16 cellular contexts compared by ENCODE assay signal in the genomic region with DNA sequence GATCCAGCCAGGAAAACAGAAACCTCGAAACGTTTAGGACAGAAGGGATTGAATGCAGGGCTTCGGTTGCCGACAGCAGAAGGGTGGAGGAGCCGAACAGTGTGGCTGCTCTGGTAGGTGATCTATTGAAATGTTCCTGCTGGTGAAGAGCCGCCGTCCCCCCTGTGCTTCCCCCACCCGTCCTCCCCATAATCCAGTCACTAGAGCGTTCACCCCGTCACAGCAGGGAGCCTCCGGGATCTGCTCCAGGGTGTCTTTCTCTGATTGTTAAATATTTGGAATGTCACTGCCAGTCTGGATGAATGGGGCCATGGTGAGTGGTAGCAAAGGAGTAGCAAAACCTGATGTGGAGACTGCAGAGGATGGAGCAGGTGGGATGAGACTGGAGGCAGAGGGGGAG.
DNase-seq lines count a peak whose midpoint lies in the region; ATAC-seq lines count a peak whose summit lies in the region.
"Had no signal": no experiment of that assay in that cellular context is flagged by ENCODE, and none has a peak within 500 bp of the region (broad histone marks: within the 10 kb centered on the region; RNA-seq: fewer than 3 reads in every experiment).

No MANE protein-coding gene starts in this region.

- peak overlapping the region; percentile 53 for H3K4me3 ChIP-seq in SK-N-MC

- DNase-seq in NCI-H524 (lab: John Stamatoyannopoulos, UW) (peak; percentile 20 to 34), NCI-H524 treated with DMSO at 0.1 percent for 48 hours (lab: John Stamatoyannopoulos, UW) (no peak), NCI-H146 (lab: John Stamatoyannopoulos, UW) (peak; percentile 75), SK-N-MC (ENCODE audit: low read depth, low spot score) (no peak), sciatic nerve (ENCODE audit: low spot score) (peak; percentile 9), NCI-H2107 treated with DMSO at 0.1 percent for 48 hours (lab: John Stamatoyannopoulos, UW; ENCODE audit: unreplicated experiment) (no peak), NCI-H1436 treated with DMSO at 0.1 percent for 48 hours (lab: John Stamatoyannopoulos, UW) (no peak)
- DNase-seq: HFFc6, KBM-7, NCI-H2171, NCI-H526 treated with DMSO at 0.1 percent for 48 hours, SK-N-SH had no signal

- peak overlapping the region; percentile 22 for H3K9ac ChIP-seq in SK-N-MC (ENCODE audit: insufficient read length)
- H3K9ac ChIP-seq: SK-N-SH had no signal

- peak overlapping the region; percentile 85 for H3K27ac ChIP-seq in SK-N-MC
- H3K27ac ChIP-seq: HL-60 had no signal

- intact Hi-C loops in sciatic nerve (cut with DNase I): no loop called here

- no peaks in the 10 kb centered on the region for H3K9me3 ChIP-seq in SK-N-MC (ENCODE audit: low read depth, low read length)
- H3K9me3 ChIP-seq: SK-N-SH had no signal

- ATAC-seq in sciatic nerve (no peak), HG02884 (IDR thresholded peaks at IDR 0.05; ENCODE audit: unreplicated experiment) (no peak)
- ATAC-seq: Panc1, Right ventricle myocardium inferior had no signal

- H3K36me3 ChIP-seq in SK-N-MC (ENCODE audit: insufficient read depth, low read length): no peaks in the 10 kb centered on the region

Comparison
In these comparisons a context has a peak if more than half of its experiments do, and no peak if none do; other contexts are left out.
1. DNase-seq: peak in NCI-H524 (2 of 2), NCI-H146 (single experiment) and sciatic nerve (single experiment); none in NCI-H524 treated with DMSO at 0.1 percent for 48 hours (single experiment), SK-N-MC (single experiment), NCI-H2107 treated with DMSO at 0.1 percent for 48 hours (single experiment) and NCI-H1436 treated with DMSO at 0.1 percent for 48 hours (single experiment).